Comparison of ENCODE assay signal across 15 cellular contexts in the genomic region with DNA sequence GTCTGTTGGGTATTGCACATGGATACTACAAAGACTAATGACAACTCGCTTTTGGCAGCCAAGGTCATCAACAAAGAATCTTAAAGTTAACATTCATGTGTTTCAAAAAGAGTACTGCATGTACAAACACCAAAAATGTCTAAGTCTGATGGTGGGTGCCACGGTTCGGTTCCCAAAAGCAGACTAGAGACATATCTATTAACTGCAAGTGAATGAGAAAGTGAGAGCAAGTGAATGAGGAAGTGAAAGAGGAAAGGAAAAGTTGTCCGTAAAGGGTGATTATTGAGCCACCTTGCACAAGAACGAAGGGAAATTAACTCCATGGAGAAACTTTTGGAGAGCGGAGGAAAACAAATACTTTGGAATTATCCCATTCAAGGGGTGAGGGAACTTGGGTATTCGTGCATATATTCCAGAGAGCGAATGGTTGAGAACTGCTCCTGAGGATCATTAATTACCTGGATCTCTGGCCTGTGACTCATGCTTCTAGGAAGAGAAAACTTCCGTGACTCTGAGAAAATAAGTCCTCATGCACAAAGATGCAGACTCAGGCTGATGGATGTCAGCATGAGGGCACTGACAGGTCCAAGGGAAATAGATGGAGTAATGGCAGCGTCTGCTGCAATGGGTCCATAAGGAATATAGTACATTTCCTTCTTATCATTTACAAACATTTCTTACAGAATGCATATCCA.
DNase-seq lines count a peak whose midpoint lies in the region; ATAC-seq, FAIRE-seq and TF ChIP-seq lines count a peak whose summit lies in the region.
"Had no signal": no experiment of that assay in that cellular context is flagged by ENCODE, and none has a peak within 500 bp of the region (broad histone marks: within the 10 kb centered on the region; RNA-seq: fewer than 3 reads in every experiment).

No MANE protein-coding gene starts in this region.

- H3K27me3 ChIP-seq in spleen (replicated peaks in 1 of 7) (no peaks in the 10 kb centered on the region), pancreas (no peaks in the 10 kb centered on the region)
- H3K27me3 ChIP-seq: MG63, transverse colon had no signal

- peak; percentile 78 for ATAC-seq in GM18909 (IDR thresholded peaks at IDR 0.05; ENCODE audit: poor library complexity, unreplicated experiment)
- ATAC-seq in HG03066 (IDR thresholded peaks at IDR 0.05; ENCODE audit: low read depth, unreplicated experiment) = peak; percentile 70
- no peak for ATAC-seq in activated T-cell treated with anti-CD3 and anti-CD28 coated beads, Interleukin-2, amount 50 U/mL, for 72 hours (replicated peaks in 1 of 2)
- no peak for ATAC-seq in stimulated activated naive CD8-positive, alpha-beta T cell treated with anti-CD3 and anti-CD28 coated beads, Interleukin-15, Interleukin-2, amounts not matched to agents 100 U/mL and 50 U/mL, for 24 hours
- no peak for ATAC-seq in pancreas
- ATAC-seq: activated T-cell treated with anti-CD3 and anti-CD28 coated beads, Interleukin-2, amount 50 U/mL, for 4 hours had no signal

- H3K9me3 Mint-ChIP-seq in activated T-cell treated with anti-CD3 and anti-CD28 coated beads, Interleukin-2, amount 50 U/mL, for 72 hours = peaks cover 1 to 4% of the 10 kb centered on the region in 2 donors

- no peak for FAIRE-seq in pancreas (lab: Jason Lieb, UNC)

- WGBS in spleen, 5 donors = 62 to 71% (median 66%) methylated on average over 10 of the region's 10 CpGs
- WGBS in pancreas, 2 donors = 87 to 88% methylated on average over 10 of the region's 10 CpGs

- peaks cover 2 to 3% of the 10 kb centered on the region in 2 donors for H3K36me3 Mint-ChIP-seq in activated T-cell treated with anti-CD3 and anti-CD28 coated beads, Interleukin-2, amount 50 U/mL, for 72 hours (ENCODE audit: insufficient read depth in 2 of 2)

- TF ChIP-seq CTCF in spleen (IDR thresholded peaks at IDR 0.05 in 8 of 11, conservative IDR thresholded peaks at IDR 0.05 in 3 of 11) = peak in 3 of 11 experiments; percentile 14 to 20 (median 19)
- TF ChIP-seq CTCF in GM13977 (IDR thresholded peaks at IDR 0.05; ENCODE audit: extremely low read depth, insufficient read depth, missing control alignments) = no peak
- no peak for TF ChIP-seq CTCF in pancreas (IDR thresholded peaks at IDR 0.05)

- H3K27ac Mint-ChIP-seq in activated T-cell treated with anti-CD3 and anti-CD28 coated beads, Interleukin-2, amount 50 U/mL, for 72 hours = no peak overlapping the region
- H3K27ac Mint-ChIP-seq: progenitor cell of endocrine pancreas had no signal

- in situ Hi-C loops in GM13977 (cut with MboI; ENCODE audit: low pct_unique_long_range_greater_than_20kb, low sequenced_read_pairs, unreplicated experiment) = no loop called here

- H3K4me1 ChIP-seq in spleen (peaks cover 0 to 13% (median 6%) of the 10 kb centered on the region in 6 donors), pancreas (no peaks in the 10 kb centered on the region)
- H3K4me1 ChIP-seq: left ventricle myocardium inferior had no signal

- peak overlapping the region in 1 of 8 donors; percentile 49 for H3K4me3 ChIP-seq in spleen
- no peak overlapping the region for H3K4me3 ChIP-seq in pancreas
- H3K4me3 ChIP-seq: left ventricle myocardium inferior, MG63, transverse colon had no signal

- DNase-seq in RPMI7951 (ENCODE audit: low read depth) = peak; percentile 17
- peak; percentile 74 for DNase-seq in spleen
- DNase-seq in activated T-cell treated with anti-CD3 and anti-CD28 coated beads, Interleukin-2, amount 50 U/mL, for 72 hours = no peak
- DNase-seq in GM13977 (ENCODE audit: low spot score) = no peak
- DNase-seq in stimulated activated naive CD8-positive, alpha-beta T cell treated with anti-CD3 and anti-CD28 coated beads, Interleukin-15, Interleukin-2, amounts not matched to agents 100 U/mL and 50 U/mL, for 24 hours = no peak
- DNase-seq in pancreas = no peak
- DNase-seq: activated T-cell treated with anti-CD3 and anti-CD28 coated beads, Interleukin-2, amount 50 U/mL, for 4 hours; DMS53; left ventricle myocardium inferior; MG63; NCI-H774; transverse colon had no signal

- H3K4me3 Mint-ChIP-seq in activated T-cell treated with anti-CD3 and anti-CD28 coated beads, Interleukin-2, amount 50 U/mL, for 72 hours = no peak overlapping the region
- H3K4me3 Mint-ChIP-seq: activated T-cell treated with anti-CD3 and anti-CD28 coated beads, Interleukin-2, amount 50 U/mL, for 4 hours had no signal

- H3K4me1 Mint-ChIP-seq in activated T-cell treated with anti-CD3 and anti-CD28 coated beads, Interleukin-2, amount 50 U/mL, for 72 hours (ENCODE audit: low read depth) = no peaks in the 10 kb centered on the region

- H3K9me3 ChIP-seq in spleen (peaks cover 0 to 10% (median 2%) of the 10 kb centered on the region in 8 donors), pancreas (no peaks in the 10 kb centered on the region)
- H3K9me3 ChIP-seq: MG63, transverse colon had no signal

- no peak for TF ChIP-seq POLR2A in spleen (IDR thresholded peaks at IDR 0.05)

- no peaks in the 10 kb centered on the region for H3K36me3 ChIP-seq in spleen
- no peaks in the 10 kb centered on the region for H3K36me3 ChIP-seq in pancreas
- H3K36me3 ChIP-seq: left ventricle myocardium inferior, MG63, transverse colon had no signal

- H3K27ac ChIP-seq in spleen (peak overlapping the region in 4 of 8 donors; percentile 3 to 37 (median 20)), pancreas (no peak overlapping the region)
- H3K27ac ChIP-seq: left ventricle myocardium inferior, transverse colon had no signal

- H3K27me3 Mint-ChIP-seq in activated T-cell treated with anti-CD3 and anti-CD28 coated beads, Interleukin-2, amount 50 U/mL, for 72 hours (ENCODE audit: low read depth) = no peaks in the 10 kb centered on the region
- H3K27me3 Mint-ChIP-seq: progenitor cell of endocrine pancreas had no signal

- intact Hi-C loops in spleen (cut with DNase I; ENCODE audit: low total_unique reads) = no loop called here
- intact Hi-C loops in pancreas (cut with DNase I) = no loop called here

Comparison
In these comparisons a context has a peak if more than half of its experiments do, and no peak if none do; other contexts are left out.
1. ATAC-seq: peak in GM18909 (single experiment) and HG03066 (single experiment); none in activated T-cell treated with anti-CD3 and anti-CD28 coated beads, Interleukin-2, amount 50 U/mL, for 72 hours (0 of 2), stimulated activated naive CD8-positive, alpha-beta T cell treated with anti-CD3 and anti-CD28 coated beads, Interleukin-15, Interleukin-2, amounts not matched to agents 100 U/mL and 50 U/mL, for 24 hours (single experiment) and pancreas (0 of 4).
2. DNase-seq: peak in RPMI7951 (single experiment) and spleen (single experiment); none in activated T-cell treated with anti-CD3 and anti-CD28 coated beads, Interleukin-2, amount 50 U/mL, for 72 hours (0 of 2), GM13977 (single experiment), stimulated activated naive CD8-positive, alpha-beta T cell treated with anti-CD3 and anti-CD28 coated beads, Interleukin-15, Interleukin-2, amounts not matched to agents 100 U/mL and 50 U/mL, for 24 hours (single experiment) and pancreas (0 of 6).